In the genomic region with DNA sequence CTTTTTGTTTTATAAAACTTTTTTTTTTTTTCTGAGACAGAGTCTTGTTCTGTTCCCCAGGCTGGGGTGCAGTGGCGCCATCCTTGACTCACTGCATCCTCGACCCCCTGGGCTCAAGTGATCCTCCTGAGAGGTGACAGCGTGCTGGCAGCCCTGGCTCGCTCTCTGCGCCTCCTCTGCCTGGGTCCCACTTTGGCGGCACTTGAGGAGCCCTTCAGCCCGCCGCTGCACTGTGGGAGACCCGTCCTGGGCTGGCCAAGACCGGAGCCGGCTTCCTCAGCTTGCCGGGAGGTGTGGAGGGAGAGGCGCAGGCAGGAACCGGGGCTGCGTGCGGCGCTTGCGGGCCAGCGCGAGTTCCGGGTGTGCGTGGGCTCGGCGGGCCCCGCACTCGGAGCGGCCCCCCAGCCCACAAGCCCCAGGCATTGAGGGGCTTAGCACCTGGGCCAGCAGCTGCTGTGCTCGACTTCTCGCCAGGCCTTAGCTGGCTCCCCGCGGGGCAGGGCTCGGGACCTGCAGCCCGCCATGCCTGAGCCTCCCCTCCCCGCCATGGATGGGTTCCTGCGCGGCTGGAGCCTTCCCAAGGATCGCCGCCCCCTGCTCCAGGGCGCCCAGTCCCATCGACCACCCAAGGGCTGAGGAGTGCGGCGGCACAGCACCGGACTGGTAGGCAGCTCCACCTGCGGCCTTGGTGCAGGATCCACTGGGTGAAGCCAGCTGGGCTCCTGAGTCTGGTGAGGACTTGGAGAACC, we compare ENCODE assay signal across 14 cellular contexts. TPM values are rescaled to one million over a fixed set of nuclear protein-coding genes. Genes with fewer than 3 reads are reported as not detected.
A peak's percentile ranks its signal among the peaks of the same experiment; 100 is the strongest.
DNase-seq lines count a peak whose midpoint lies in the region; ATAC-seq, FAIRE-seq and TF ChIP-seq lines count a peak whose summit lies in the region.
"Had no signal": no experiment of that assay in that cellular context is flagged by ENCODE, and none has a peak within 500 bp of the region (broad histone marks: within the 10 kb centered on the region; RNA-seq: fewer than 3 reads in every experiment).

No MANE protein-coding gene starts in this region.

- no peak overlapping the region for H2BK20ac ChIP-seq in H9 (ENCODE audit: low read depth, low read length, poor library complexity, severe bottlenecking)

- H3K23me2 ChIP-seq in H9 (ENCODE audit: insufficient read length, low read depth, low read length, poor library complexity, severe bottlenecking) = no peaks in the 10 kb centered on the region

- no peak for TF ChIP-seq EP300 in HepG2 (IDR thresholded peaks at IDR 0.05; ENCODE audit: low read depth in 2 of 2, low read length in 2 of 2)
- TF ChIP-seq EP300 in HepG2 (CRISPR knock-in tag; IDR thresholded peaks at IDR 0.05; ENCODE audit: borderline replicate concordance) = no peak

- H3K27ac ChIP-seq in H9 (ENCODE audit: insufficient read length, low read depth, low read length) = no peak overlapping the region
- no peak overlapping the region for H3K27ac ChIP-seq in HepG2 (ENCODE audit: extremely low read length, insufficient read depth, low read length)
- H3K27ac ChIP-seq in thyroid gland = no peak overlapping the region
- H3K27ac ChIP-seq: HL-60 had no signal

- BruUV-seq in HepG2 (replicated peaks; lab: Mats Ljungman, UMichigan) = no TSS peak

- no peak overlapping the region for H2BK5ac ChIP-seq in H9 (ENCODE audit: insufficient read length, low read length)

- DNase-seq in DMS79 (lab: John Stamatoyannopoulos, UW) = peak; percentile 27
- peak; percentile 54 for DNase-seq in H9
- DNase-seq in HepG2 (ENCODE audit: low spot score) = no peak
- peak; percentile 52 to 63 for DNase-seq in thyroid gland
- no peak for DNase-seq in left cardiac atrium
- no peak for DNase-seq in activated T-helper 2 cell treated with anti-CD3 and anti-CD28 coated beads, Interferon-gamma antibody, Interleukin-2, Interleukin-4, amounts not matched to agents 10 μg/mL and 5 μg/mL and 100 μg/mL, durations not matched to agents 14 hours and 24 hours and 36 hours (ENCODE audit: low spot score)
- DNase-seq: HFFc6 had no signal

- no peak overlapping the region for H4K5ac ChIP-seq in H9 (ENCODE audit: insufficient read length, low read depth, low read length)

- H3K4me3 ChIP-seq in HepG2 (replicated peaks in 1 of 3; ENCODE audit: insufficient read depth in 1 of 3, low read depth in 2 of 3, low read length in 3 of 3) (no peak overlapping the region), thyroid gland (replicated peaks in 1 of 3) (no peak overlapping the region)
- H3K4me3 ChIP-seq: K562 had no signal

- H3K27ac Mint-ChIP-seq in H9 = no peak overlapping the region
- no peak overlapping the region for H3K27ac Mint-ChIP-seq in activated T-helper 2 cell treated with anti-CD3 and anti-CD28 coated beads, Interferon-gamma antibody, Interleukin-2, Interleukin-4, amounts not matched to agents 10 μg/mL and 5 μg/mL and 100 μg/mL, durations not matched to agents 14 hours and 24 hours and 36 hours
- H3K27ac Mint-ChIP-seq: CD8-positive, alpha-beta T cell; HFFc6 had no signal

- no peaks in the 10 kb centered on the region for H4K20me1 ChIP-seq in H9 (ENCODE audit: control insufficient read depth, insufficient read depth, insufficient read length)
- no peaks in the 10 kb centered on the region for H4K20me1 ChIP-seq in HepG2 (ENCODE audit: insufficient read depth, low read length)
- H4K20me1 ChIP-seq: BLaER1 treated with 17β-estradiol and CSF1 and Interleukin-3, amounts not matched to agents 10 nM and 100 nM had no signal

- H3K4me2 ChIP-seq in H9 (ENCODE audit: insufficient read depth, insufficient read length, low read length) (no peak overlapping the region), HepG2 (ENCODE audit: low read depth, low read length) (no peak overlapping the region)

- H2AFZ ChIP-seq in H9 (ENCODE audit: low read length) (no peak overlapping the region), HepG2 (ENCODE audit: low read length) (no peak overlapping the region)

- peaks cover 6 to 8% of the 10 kb centered on the region in 2 experiments for H3K4me1 Mint-ChIP-seq in H9
- H3K4me1 Mint-ChIP-seq in activated T-helper 2 cell treated with anti-CD3 and anti-CD28 coated beads, Interferon-gamma antibody, Interleukin-2, Interleukin-4, amounts not matched to agents 10 μg/mL and 5 μg/mL and 100 μg/mL, durations not matched to agents 14 hours and 24 hours and 36 hours (ENCODE audit: low read depth) = no peaks in the 10 kb centered on the region

- H3K9me3 ChIP-seq in H9 (ENCODE audit: control insufficient read depth, low read depth, low read length) (no peaks in the 10 kb centered on the region), HepG2 (ENCODE audit: low read length) (no peaks in the 10 kb centered on the region), thyroid gland (no peaks in the 10 kb centered on the region)

- in situ Hi-C loops in HepG2 (cut with HindIII; ENCODE audit: extremely low pct_ligation_motif_present, low pct_unique_long_range_greater_than_20kb) = no loop called here

- peaks cover 2% of the 10 kb centered on the region; the same call in 1 of the 2 replicates for H3K27me3 Mint-ChIP-seq in H9 (ENCODE audit: low read depth)
- H3K27me3 Mint-ChIP-seq in activated T-helper 2 cell treated with anti-CD3 and anti-CD28 coated beads, Interferon-gamma antibody, Interleukin-2, Interleukin-4, amounts not matched to agents 10 μg/mL and 5 μg/mL and 100 μg/mL, durations not matched to agents 14 hours and 24 hours and 36 hours (ENCODE audit: low read depth) = no peaks in the 10 kb centered on the region

- H3K56ac ChIP-seq in H9 (ENCODE audit: insufficient read length, low read depth, low read length) = no peak overlapping the region

- H3T11ph ChIP-seq in H9 (ENCODE audit: low read length) = no peak overlapping the region

- no peak overlapping the region for H3K23ac ChIP-seq in H9 (ENCODE audit: insufficient read length, low read depth, low read length)

- ATAC-seq in HepG2 = no peak
- no peak for ATAC-seq in left cardiac atrium
- ATAC-seq in HG03045 (IDR thresholded peaks at IDR 0.05; ENCODE audit: unreplicated experiment) = no peak

- no peaks in the 10 kb centered on the region; a peak in 1 of 7 replicates for H3K36me3 Mint-ChIP-seq in H9 (ENCODE audit: insufficient read depth in 1 of 3, low read depth in 3 of 3)
- H3K36me3 Mint-ChIP-seq in activated T-helper 2 cell treated with anti-CD3 and anti-CD28 coated beads, Interferon-gamma antibody, Interleukin-2, Interleukin-4, amounts not matched to agents 10 μg/mL and 5 μg/mL and 100 μg/mL, durations not matched to agents 14 hours and 24 hours and 36 hours (ENCODE audit: low read depth) = no peaks in the 10 kb centered on the region
- H3K36me3 Mint-ChIP-seq: CD8-positive, alpha-beta T cell had no signal

- no peak overlapping the region for H3K9ac ChIP-seq in H9 (ENCODE audit: extremely low read depth, insufficient read length, low read length)
- no peak overlapping the region for H3K9ac ChIP-seq in HepG2 (ENCODE audit: insufficient read depth, low read depth, low read length)

- H3K4me1 ChIP-seq in H9 (ENCODE audit: insufficient read depth, low read length) (no peaks in the 10 kb centered on the region), HepG2 (ENCODE audit: insufficient read depth, low read length) (peaks cover 12% of the 10 kb centered on the region), thyroid gland (peaks cover 0 to 18% of the 10 kb centered on the region in 2 donors)

- no peak overlapping the region for H4K8ac ChIP-seq in H9 (replicated peaks; ENCODE audit: insufficient read length, low read depth, low read length)

- no peak for TF ChIP-seq RAD21 in HepG2 (CRISPR knock-in tag; IDR thresholded peaks at IDR 0.05)

- H4K91ac ChIP-seq in H9 (ENCODE audit: insufficient read length, low read depth, low read length) = no peak overlapping the region

- POLR2A ChIA-PET in HepG2 (lab: Yijun Ruan, JAX) = no interaction called here

- H2AK5ac ChIP-seq in H9 (ENCODE audit: insufficient read length, low read length) = no peak overlapping the region

- no CpG with 5 or more reads among the region's 44 CpGs for WGBS in H9 (ENCODE audit: extremely low coverage, insufficient read length, low lambda C conversion rate)
- WGBS in HepG2 (ENCODE audit: low lambda C conversion rate) = 90% methylated on average over 17 of the region's 44 CpGs
- WGBS in thyroid gland, 2 donors = 80 to 86% methylated on average over 13 to 14 of the region's 44 CpGs

- no peak overlapping the region for H3K18ac ChIP-seq in H9 (ENCODE audit: insufficient read length, low read depth, low read length)

- TF ChIP-seq POLR2A in HepG2 (IDR thresholded peaks at IDR 0.05; ENCODE audit: insufficient read depth in 1 of 2, low read depth in 2 of 2, low read length in 2 of 2) (no peak), thyroid gland (IDR thresholded peaks at IDR 0.05) (no peak)

- H3K36me3 ChIP-seq in HepG2 (replicated peaks in 1 of 2; ENCODE audit: control insufficient read depth in 1 of 2, insufficient read depth in 2 of 2, low read length in 2 of 2) = no peaks in the 10 kb centered on the region
- H3K36me3 ChIP-seq in thyroid gland = no peaks in the 10 kb centered on the region
- H3K36me3 ChIP-seq: BLaER1 treated with 17β-estradiol and CSF1 and Interleukin-3, amounts not matched to agents 10 nM and 100 nM had no signal

- no peaks in the 10 kb centered on the region for H3K79me1 ChIP-seq in H9 (ENCODE audit: insufficient read depth, low read depth, low read length, poor library complexity, severe bottlenecking)

- intact Hi-C loops in HepG2 (cut with micrococcal nuclease; ENCODE audit: unreplicated experiment) = loop anchor here (5.0 kb wide), 1 partner anchor 1098 kb away; no protein-coding TSS in a partner anchor
- intact Hi-C loops in thyroid gland (cut with DNase I) = no loop called here
- intact Hi-C loops in left cardiac atrium (cut with DNase I) = loop anchor here in 1 of 2 donors (10.0 kb wide), 2 partner anchors 50 to 580 kb away; partner anchors contain the start of gene HELZ
- intact Hi-C loops in activated T-helper 2 cell treated with anti-CD3 and anti-CD28 coated beads, Interferon-gamma antibody, Interleukin-2, Interleukin-4, amounts not matched to agents 10 μg/mL and 5 μg/mL and 100 μg/mL, durations not matched to agents 14 hours and 24 hours and 36 hours (cut with micrococcal nuclease) = no loop called here

- H3K27me3 ChIP-seq in H9 (ENCODE audit: insufficient read depth, low read length) (no peaks in the 10 kb centered on the region), HepG2 (ENCODE audit: control insufficient read depth in 1 of 2, insufficient read depth in 2 of 2, low read length in 2 of 2) (no peaks in the 10 kb centered on the region; a peak in 1 of 5 replicates), thyroid gland (no peaks in the 10 kb centered on the region)
- H3K27me3 ChIP-seq: BLaER1 treated with 17β-estradiol and CSF1 and Interleukin-3, amounts not matched to agents 10 nM and 100 nM had no signal

- no peaks in the 10 kb centered on the region for H3K79me2 ChIP-seq in H9 (ENCODE audit: insufficient read depth, low read length)
- H3K79me2 ChIP-seq in HepG2 (ENCODE audit: insufficient read depth, low read length) = no peaks in the 10 kb centered on the region

- no peak overlapping the region for H2BK120ac ChIP-seq in H9 (ENCODE audit: low read depth, low read length, poor library complexity, severe bottlenecking)

- no peak overlapping the region for H3K14ac ChIP-seq in H9 (ENCODE audit: insufficient read depth, low read length)

- no peak overlapping the region for H3K4me3 Mint-ChIP-seq in H9
- H3K4me3 Mint-ChIP-seq in activated T-helper 2 cell treated with anti-CD3 and anti-CD28 coated beads, Interferon-gamma antibody, Interleukin-2, Interleukin-4, amounts not matched to agents 10 μg/mL and 5 μg/mL and 100 μg/mL, durations not matched to agents 14 hours and 24 hours and 36 hours (ENCODE audit: low read depth) = no peak overlapping the region
- H3K4me3 Mint-ChIP-seq: HFFc6 had no signal

- FAIRE-seq in HepG2 (lab: Jason Lieb, UNC) = no peak
- FAIRE-seq: A204.1, H54 had no signal

- no peak overlapping the region for H2BK12ac ChIP-seq in H9 (ENCODE audit: insufficient read length, low read depth, low read length)

- no peaks in the 10 kb centered on the region; a peak in 1 of 5 replicates for H3K9me3 Mint-ChIP-seq in H9
- H3K9me3 Mint-ChIP-seq in activated T-helper 2 cell treated with anti-CD3 and anti-CD28 coated beads, Interferon-gamma antibody, Interleukin-2, Interleukin-4, amounts not matched to agents 10 μg/mL and 5 μg/mL and 100 μg/mL, durations not matched to agents 14 hours and 24 hours and 36 hours = no peaks in the 10 kb centered on the region
- H3K9me3 Mint-ChIP-seq: CD8-positive, alpha-beta T cell; HFFc6 had no signal

- H2BK15ac ChIP-seq in H9 (ENCODE audit: low read depth, low read length) = no peak overlapping the region

- CTCF ChIA-PET in HepG2 (lab: Yijun Ruan, JAX; ENCODE audit: low intra/inter-chr PET ratio, low total read pairs) = interaction anchor here (1.9 to 2.4 kb wide), 2 partner anchors 18 to 74 kb away, joined by 5 to 8 read pairs; no protein-coding TSS in a partner anchor

- TF ChIP-seq CTCF in H9 (conservative IDR thresholded peaks at IDR 0.05) = no peak
- TF ChIP-seq CTCF in HepG2 (CRISPR knock-in tag; IDR thresholded peaks at IDR 0.05) = no peak
- TF ChIP-seq CTCF in thyroid gland (IDR thresholded peaks at IDR 0.05) = no peak

- no peak overlapping the region for H3K4ac ChIP-seq in H9 (ENCODE audit: low read depth, low read length)

RNA-seq across cellular contexts. Expression of gene HELZ, which starts 49.6 kb away (rescaled TPM):
- total RNA-seq in H9 (2021) = 49.3 and 49.8 TPM in 2 replicates
- total RNA-seq in HepG2 (2016; rRNA removed; fragmentation: Illumina TruSeq; extraction: Trizol) = 52.4 and 93.1 TPM in 2 replicates
- total RNA-seq in HepG2 (2016; cell fraction: cytosol; rRNA removed; fragmentation: Illumina TruSeq; extraction: Trizol; ENCODE audit: low read depth) = 12.4 and 14.0 TPM in 2 replicates
- 47.7 and 84.1 TPM in 2 replicates for total RNA-seq in HepG2 (2016; cell fraction: insoluble cytoplasmic fraction; rRNA removed; fragmentation: Illumina TruSeq; extraction: Trizol)
- 34.8 and 42.7 TPM in 2 replicates for total RNA-seq in HepG2 (2016; cell fraction: membrane; rRNA removed; fragmentation: Illumina TruSeq; extraction: Trizol)
- total RNA-seq in HepG2 (2016; cell fraction: nucleus; rRNA removed; fragmentation: Illumina TruSeq; extraction: Trizol) = 127 and 142 TPM in 2 replicates
- polyA plus RNA-seq in HepG2 (2011; rRNA removed) = 27.8 and 35.3 TPM in 2 replicates
- 13.6 and 17.7 TPM in 2 replicates for polyA plus RNA-seq in HepG2 (2011; cell fraction: cytosol; rRNA removed)
- polyA plus RNA-seq in HepG2 (2011; cell fraction: nucleus; rRNA removed) = 58.4 and 59.3 TPM in 2 replicates
- 20.6 and 33.4 TPM in 2 replicates for polyA plus RNA-seq in HepG2 (2012)
- polyA plus RNA-seq in HepG2 (2016; cell fraction: cytosol; fragmentation: Illumina TruSeq; extraction: Trizol; ENCODE audit: low read depth) = 2.6 and 3.3 TPM in 2 replicates
- 17.4 and 19.8 TPM in 2 replicates for polyA plus RNA-seq in HepG2 (2016; cell fraction: insoluble cytoplasmic fraction; fragmentation: Illumina TruSeq; extraction: Trizol; ENCODE audit: low read depth)
- 3.9 and 4.9 TPM in 2 replicates for polyA plus RNA-seq in HepG2 (2016; cell fraction: membrane; fragmentation: Illumina TruSeq; extraction: Trizol; ENCODE audit: low read depth)
- polyA plus RNA-seq in HepG2 (2016; cell fraction: nucleus; fragmentation: Illumina TruSeq; extraction: Trizol; ENCODE audit: insufficient read depth, low read depth) = 40.2 and 45.2 TPM in 2 replicates
- polyA minus RNA-seq in HepG2 (2011; rRNA and poly(A)+ RNA removed; ENCODE audit: low replicate concordance) = 32.9 and 69.3 TPM in 2 replicates
- polyA minus RNA-seq in HepG2 (2011; cell fraction: cytosol; rRNA and poly(A)+ RNA removed) = 55.2 and 63.0 TPM in 2 replicates
- polyA minus RNA-seq in HepG2 (2011; cell fraction: nucleus; rRNA and poly(A)+ RNA removed) = 495 and 542 TPM in 2 replicates
- 100 to 1,000 TPM in 1 of 4 donors, 10 to 100 TPM in 3; 63.4 to 134 (median 88.2) TPM for total RNA-seq in thyroid gland
- total RNA-seq in left cardiac atrium = 10 to 100 TPM; 34.5 to 36.0 TPM
- total RNA-seq in activated T-helper 2 cell treated with anti-CD3 and anti-CD28 coated beads, Interferon-gamma antibody, Interleukin-2, Interleukin-4, amounts not matched to agents 10 μg/mL and 5 μg/mL and 100 μg/mL, durations not matched to agents 14 hours and 24 hours and 36 hours = 67.1 and 71.7 TPM in 2 replicates

Comparison
In these comparisons a context has a peak if more than half of its experiments do, and no peak if none do; other contexts are left out.
1. DNase-seq: peak in DMS79 (single experiment), H9 (single experiment) and thyroid gland (2 of 2); none in HepG2 (single experiment), left cardiac atrium (single experiment) and activated T-helper 2 cell treated with anti-CD3 and anti-CD28 coated beads, Interferon-gamma antibody, Interleukin-2, Interleukin-4, amounts not matched to agents 10 μg/mL and 5 μg/mL and 100 μg/mL, durations not matched to agents 14 hours and 24 hours and 36 hours (single experiment).